ENCODE assay signal across 11 cellular contexts in the genomic region with DNA sequence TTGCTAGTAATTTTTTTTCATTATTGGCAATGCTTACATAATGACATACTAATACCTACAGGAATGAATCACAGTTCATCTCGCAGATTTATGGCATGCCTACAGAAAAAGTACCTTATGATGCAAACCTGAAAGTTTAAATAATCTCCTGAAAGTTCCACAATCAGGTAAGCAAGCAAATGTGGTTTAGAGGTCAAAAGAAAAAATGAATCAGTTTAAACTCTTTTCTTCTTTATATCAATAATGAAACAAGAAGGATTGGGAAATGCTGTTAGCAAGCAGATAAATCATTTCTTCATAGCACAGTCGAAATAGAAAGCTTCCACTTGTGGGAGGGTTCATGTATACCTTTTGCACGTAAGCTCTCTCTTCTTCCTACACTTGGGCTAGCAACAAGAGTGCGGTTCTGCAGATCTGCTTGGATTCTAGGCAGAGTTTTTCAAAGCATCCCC. TPM values are rescaled to one million over a fixed set of nuclear protein-coding genes. Genes with fewer than 3 reads are reported as not detected.
DNase-seq lines count a peak whose midpoint lies in the region; ATAC-seq and TF ChIP-seq lines count a peak whose summit lies in the region.
"Had no signal": no experiment of that assay in that cellular context is flagged by ENCODE, and none has a peak within 500 bp of the region (broad histone marks: within the 10 kb centered on the region; RNA-seq: fewer than 3 reads in every experiment).

No MANE protein-coding gene starts in this region.

- H3K36me3 Mint-ChIP-seq in activated CD8-positive, alpha-beta T cell treated with anti-CD3 and anti-CD28 coated beads for 36 hours (ENCODE audit: low read depth) = no peaks in the 10 kb centered on the region
- no peaks in the 10 kb centered on the region for H3K36me3 Mint-ChIP-seq in activated CD8-positive, alpha-beta T cell treated with anti-CD3 and anti-CD28 coated beads, Interleukin-2, amount 10 ng/mL, durations not matched to agents 7 days and 5 days (ENCODE audit: low read depth)

- DNase-seq in activated CD8-positive, alpha-beta T cell treated with anti-CD3 and anti-CD28 coated beads for 36 hours = peak; percentile 15
- DNase-seq in activated CD8-positive, alpha-beta T cell treated with anti-CD3 and anti-CD28 coated beads, Interleukin-2, amount 10 ng/mL, durations not matched to agents 7 days and 5 days = no peak
- DNase-seq in osteoblast (ENCODE audit: insufficient read length, low spot score, missing footprints) (peak; percentile 36), NCI-H82 (lab: John Stamatoyannopoulos, UW) (no peak), amniotic stem cell (lab: John Stamatoyannopoulos, UW) (no peak), ovary (no peak)
- DNase-seq: hypothalamus, WERI-Rb-1 had no signal

- H3K9me3 ChIP-seq in osteoblast (ENCODE audit: low read depth, low read length) (no peaks in the 10 kb centered on the region), ovary (no peaks in the 10 kb centered on the region)

- H3K4me3 ChIP-seq in osteoblast (ENCODE audit: insufficient read depth, low read length) (no peak overlapping the region), ovary (no peak overlapping the region)

- TF ChIP-seq POLR2A in ovary (IDR thresholded peaks at IDR 0.05) = no peak

- no peaks in the 10 kb centered on the region for H3K4me1 ChIP-seq in osteoblast (ENCODE audit: insufficient read depth, low read length)
- peaks cover 3% of the 10 kb centered on the region for H3K4me1 ChIP-seq in ovary (ENCODE audit: insufficient read depth)

- H3K4me2 ChIP-seq in osteoblast (ENCODE audit: insufficient read depth, low read length) = no peak overlapping the region

- peak overlapping the region; percentile 23 for H3K27ac Mint-ChIP-seq in activated CD8-positive, alpha-beta T cell treated with anti-CD3 and anti-CD28 coated beads for 36 hours
- no peak overlapping the region for H3K27ac Mint-ChIP-seq in activated CD8-positive, alpha-beta T cell treated with anti-CD3 and anti-CD28 coated beads, Interleukin-2, amount 10 ng/mL, durations not matched to agents 7 days and 5 days
- H3K27ac Mint-ChIP-seq: IgD-negative memory B cell had no signal

- H3K9me3 Mint-ChIP-seq in activated CD8-positive, alpha-beta T cell treated with anti-CD3 and anti-CD28 coated beads for 36 hours = no peaks in the 10 kb centered on the region
- H3K9me3 Mint-ChIP-seq in activated CD8-positive, alpha-beta T cell treated with anti-CD3 and anti-CD28 coated beads, Interleukin-2, amount 10 ng/mL, durations not matched to agents 7 days and 5 days (ENCODE audit: insufficient read depth) = no peaks in the 10 kb centered on the region

- peak; percentile 90 for ATAC-seq in activated CD8-positive, alpha-beta T cell treated with anti-CD3 and anti-CD28 coated beads for 36 hours
- ATAC-seq in activated CD8-positive, alpha-beta T cell treated with anti-CD3 and anti-CD28 coated beads, Interleukin-2, amount 10 ng/mL, durations not matched to agents 7 days and 5 days = no peak
- ATAC-seq in GM21737 (IDR thresholded peaks at IDR 0.05; ENCODE audit: unreplicated experiment) (peak; percentile 82), HG03439 (IDR thresholded peaks at IDR 0.05; ENCODE audit: unreplicated experiment) (peak; percentile 88)

- no peaks in the 10 kb centered on the region for H4K20me1 ChIP-seq in osteoblast (ENCODE audit: insufficient read depth, low read length)

- H3K36me3 ChIP-seq in osteoblast (ENCODE audit: insufficient read depth, low read length) = no peaks in the 10 kb centered on the region
- H3K36me3 ChIP-seq in ovary = no peaks in the 10 kb centered on the region
- H3K36me3 ChIP-seq: WERI-Rb-1 had no signal

- no peak for TF ChIP-seq CTCF in activated CD8-positive, alpha-beta T cell treated with anti-CD3 and anti-CD28 coated beads for 36 hours (IDR thresholded peaks at IDR 0.05)
- TF ChIP-seq CTCF in osteoblast (IDR thresholded peaks at IDR 0.05; ENCODE audit: extremely low read depth, low read depth, low read length) (no peak), ovary (IDR thresholded peaks at IDR 0.05) (no peak)

- H3K4me3 Mint-ChIP-seq in activated CD8-positive, alpha-beta T cell treated with anti-CD3 and anti-CD28 coated beads for 36 hours = no peak overlapping the region
- no peak overlapping the region for H3K4me3 Mint-ChIP-seq in activated CD8-positive, alpha-beta T cell treated with anti-CD3 and anti-CD28 coated beads, Interleukin-2, amount 10 ng/mL, durations not matched to agents 7 days and 5 days
- H3K4me3 Mint-ChIP-seq: IgD-negative memory B cell had no signal

- 84 to 89% (median 87%) methylated on average over 4 of the region's 4 CpGs for WGBS in ovary, 3 donors

- CTCF ChIA-PET in activated CD8-positive, alpha-beta T cell treated with anti-CD3 and anti-CD28 coated beads for 36 hours (lab: Charles Lee) = interaction anchor here (0.7 kb wide), 2 partner anchors 23 to 65 kb away, joined by 3 read pairs; no protein-coding TSS in a partner anchor
- CTCF ChIA-PET in activated CD8-positive, alpha-beta T cell treated with anti-CD3 and anti-CD28 coated beads, Interleukin-2, amount 10 ng/mL, durations not matched to agents 7 days and 5 days (lab: Charles Lee) = no interaction called here

- peaks cover 12% of the 10 kb centered on the region for H3K27me3 ChIP-seq in osteoblast (ENCODE audit: insufficient read depth, low read length)
- no peaks in the 10 kb centered on the region for H3K27me3 ChIP-seq in ovary

- intact Hi-C loops in activated CD8-positive, alpha-beta T cell treated with anti-CD3 and anti-CD28 coated beads for 36 hours (cut with micrococcal nuclease) = no loop called here
- intact Hi-C loops in ovary (cut with DNase I) = no loop called here

- no peak overlapping the region for H2AFZ ChIP-seq in osteoblast (ENCODE audit: low read length)

- POLR2A ChIA-PET in activated CD8-positive, alpha-beta T cell treated with anti-CD3 and anti-CD28 coated beads for 36 hours (lab: Charles Lee) = no interaction called here
- POLR2A ChIA-PET in activated CD8-positive, alpha-beta T cell treated with anti-CD3 and anti-CD28 coated beads, Interleukin-2, amount 10 ng/mL, durations not matched to agents 7 days and 5 days (lab: Charles Lee) = no interaction called here

- H3K27me3 Mint-ChIP-seq in activated CD8-positive, alpha-beta T cell treated with anti-CD3 and anti-CD28 coated beads for 36 hours = peaks cover 7% of the 10 kb centered on the region
- H3K27me3 Mint-ChIP-seq in activated CD8-positive, alpha-beta T cell treated with anti-CD3 and anti-CD28 coated beads, Interleukin-2, amount 10 ng/mL, durations not matched to agents 7 days and 5 days (ENCODE audit: low read depth) = peaks cover 5% of the 10 kb centered on the region
- H3K27me3 Mint-ChIP-seq: IgD-negative memory B cell had no signal

- no peak overlapping the region for H3K27ac ChIP-seq in osteoblast (ENCODE audit: low read depth, low read length)
- no peak overlapping the region for H3K27ac ChIP-seq in ovary
- H3K27ac ChIP-seq: WERI-Rb-1 had no signal

- H3K79me2 ChIP-seq in osteoblast (ENCODE audit: insufficient read depth, low read length) = no peaks in the 10 kb centered on the region

- no peak for TF ChIP-seq EP300 in ovary (IDR thresholded peaks at IDR 0.05)

- H3K4me1 Mint-ChIP-seq in activated CD8-positive, alpha-beta T cell treated with anti-CD3 and anti-CD28 coated beads for 36 hours (ENCODE audit: low read depth) = peaks cover 15% of the 10 kb centered on the region
- H3K4me1 Mint-ChIP-seq in activated CD8-positive, alpha-beta T cell treated with anti-CD3 and anti-CD28 coated beads, Interleukin-2, amount 10 ng/mL, durations not matched to agents 7 days and 5 days (ENCODE audit: low read depth) = no peaks in the 10 kb centered on the region

RNA-seq across cellular contexts. Expression of a gene that starts 53.7 kb away (rescaled TPM):
- 100 to 1,000 TPM; 108 to 115 TPM for total RNA-seq in activated CD8-positive, alpha-beta T cell treated with anti-CD3 and anti-CD28 coated beads for 36 hours
- total RNA-seq in activated CD8-positive, alpha-beta T cell treated with anti-CD3 and anti-CD28 coated beads, Interleukin-2, amount 10 ng/mL, durations not matched to agents 7 days and 5 days = 100 to 1,000 TPM; 138 to 142 TPM
- total RNA-seq in osteoblast (117 and 127 TPM in 2 replicates), ovary (100 to 1,000 TPM in 2 of 7 donors, 10 to 100 TPM in 5; 54.0 to 105 (median 83.8) TPM)
- 100 to 1,000 TPM in 1 of 2 donors, 10 to 100 TPM in 1; 57.4 to 115 TPM for polyA plus RNA-seq in ovary

Comparison
In these comparisons a context has a peak if more than half of its experiments do, and no peak if none do; other contexts are left out.
1. DNase-seq: peak in activated CD8-positive, alpha-beta T cell treated with anti-CD3 and anti-CD28 coated beads for 36 hours (single experiment) and osteoblast (single experiment); none in activated CD8-positive, alpha-beta T cell treated with anti-CD3 and anti-CD28 coated beads, Interleukin-2, amount 10 ng/mL, durations not matched to agents 7 days and 5 days (single experiment), NCI-H82 (single experiment), amniotic stem cell (single experiment) and ovary (0 of 5).